22 cellular contexts compared by ENCODE assay signal in the genomic region with DNA sequence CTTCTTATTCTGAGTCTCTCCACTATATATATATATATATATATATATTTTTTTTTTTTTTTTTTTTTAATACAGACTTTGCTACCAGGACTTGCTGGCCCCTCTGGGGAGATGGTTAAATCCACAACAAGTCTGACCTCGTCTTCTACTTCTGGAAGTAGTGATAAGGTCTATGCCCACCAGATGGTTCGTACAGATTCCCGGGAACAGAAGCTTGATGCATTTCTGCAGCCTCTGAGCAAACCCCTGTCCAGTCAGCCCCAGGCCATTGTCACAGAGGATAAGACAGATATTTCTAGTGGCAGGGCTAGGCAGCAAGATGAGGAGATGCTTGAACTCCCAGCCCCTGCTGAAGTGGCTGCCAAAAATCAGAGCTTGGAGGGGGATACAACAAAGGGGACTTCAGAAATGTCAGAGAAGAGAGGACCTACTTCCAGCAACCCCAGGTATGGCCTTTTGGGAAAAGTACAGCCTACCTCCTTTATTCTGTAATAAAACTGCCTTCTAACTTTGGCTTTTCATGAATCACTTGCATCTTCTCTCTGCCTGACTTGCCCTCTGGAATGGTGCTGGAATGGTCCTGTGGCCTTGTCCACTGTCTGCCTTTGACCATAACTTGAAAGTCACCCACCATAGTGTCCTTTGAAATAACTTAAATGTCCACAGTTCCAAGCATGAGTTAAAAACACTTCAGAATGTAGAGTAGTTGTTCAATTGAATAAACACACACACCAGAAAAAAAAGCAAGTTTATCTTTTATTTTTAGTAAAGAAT. TPM values are rescaled to one million over a fixed set of nuclear protein-coding genes. Genes with fewer than 3 reads are reported as not detected.
DNase-seq lines count a peak whose midpoint lies in the region; ATAC-seq and TF ChIP-seq lines count a peak whose summit lies in the region.
"Had no signal": no experiment of that assay in that cellular context is flagged by ENCODE, and none has a peak within 500 bp of the region (broad histone marks: within the 10 kb centered on the region; RNA-seq: fewer than 3 reads in every experiment).

No MANE protein-coding gene starts in this region.

- no peak for DNase-seq in activated naive CD8-positive, alpha-beta T cell treated with anti-CD3 and anti-CD28 coated beads for 36 hours
- DNase-seq in HUDEP-2 (lab: John Stamatoyannopoulos, UW; ENCODE audit: unreplicated experiment in 76 of 76) (peak in 65 of 76 experiments; percentile 1 to 85 (median 48)), GM10248 (ENCODE audit: extremely low spot score) (no peak)
- DNase-seq in activated T-helper 1 cell treated with anti-CD3 and anti-CD28 coated beads, Interleukin-12 subunit alpha, Interleukin-12 subunit beta, Interleukin-2, Interleukin-4 antibody, amounts not matched to agents 30 ng/mL and 10 ng/mL and 1 ng/mL, durations not matched to agents 14 hours and 24 hours and 36 hours (ENCODE audit: low spot score): no peak
- DNase-seq in stimulated activated naive B cell treated with anti-CD40 and anti-IgM and Interleukin-4, amounts not matched to agents 10 μg/mL and 1 μg/mL and 100 μg/mL, for 72 hours: no peak
- DNase-seq in activated T-cell treated with anti-CD3 and anti-CD28 coated beads, Interleukin-2, amount 50 U/mL, for 48 hours: no peak
- DNase-seq: CD4-positive, alpha-beta T cell; DMS53; GOT3; HFFc6; NCI-H1092 treated with DMSO at 0.1 percent for 48 hours; NCI-H1436; NCI-H187; NCI-H2081 treated with DMSO at 0.1 percent for 48 hours; NCI-H2171; NCI-H226; NCI-H510A; NCI-H69; SHP77 treated with DMSO at 0.1 percent for 48 hours had no signal

- TF ChIP-seq CTCF in GM10248 (IDR thresholded peaks at IDR 0.05; ENCODE audit: control extremely low read depth, extremely low read depth, low read depth, missing control alignments): no peak

- no peaks in the 10 kb centered on the region for H3K9me3 Mint-ChIP-seq in activated naive CD8-positive, alpha-beta T cell (ENCODE audit: low read depth)
- H3K9me3 Mint-ChIP-seq in activated naive CD8-positive, alpha-beta T cell treated with anti-CD3 and anti-CD28 coated beads for 36 hours: no peaks in the 10 kb centered on the region
- no peaks in the 10 kb centered on the region for H3K9me3 Mint-ChIP-seq in activated T-helper 1 cell treated with anti-CD3 and anti-CD28 coated beads, Interleukin-12 subunit alpha, Interleukin-12 subunit beta, Interleukin-2, Interleukin-4 antibody, amounts not matched to agents 30 ng/mL and 10 ng/mL and 1 ng/mL, durations not matched to agents 14 hours and 24 hours and 36 hours
- no peaks in the 10 kb centered on the region for H3K9me3 Mint-ChIP-seq in stimulated activated naive B cell treated with anti-CD40 and anti-IgM and Interleukin-4, amounts not matched to agents 10 μg/mL and 1 μg/mL and 100 μg/mL, for 72 hours
- H3K9me3 Mint-ChIP-seq: CD4-positive, alpha-beta T cell; HFFc6 had no signal

- CTCF ChIA-PET in GM10248 (lab: Yijun Ruan, JAX): interaction anchor here (1.1 to 2.5 kb wide), 8 partner anchors 10 to 194 kb away, joined by 3 to 14 read pairs (median 5); no protein-coding TSS in a partner anchor

- H3K4me1 Mint-ChIP-seq in activated naive CD8-positive, alpha-beta T cell (ENCODE audit: low read depth): no peaks in the 10 kb centered on the region
- peaks cover 5% of the 10 kb centered on the region for H3K4me1 Mint-ChIP-seq in activated naive CD8-positive, alpha-beta T cell treated with anti-CD3 and anti-CD28 coated beads for 36 hours
- H3K4me1 Mint-ChIP-seq in activated T-helper 1 cell treated with anti-CD3 and anti-CD28 coated beads, Interleukin-12 subunit alpha, Interleukin-12 subunit beta, Interleukin-2, Interleukin-4 antibody, amounts not matched to agents 30 ng/mL and 10 ng/mL and 1 ng/mL, durations not matched to agents 14 hours and 24 hours and 36 hours (ENCODE audit: low read depth): peaks cover 16% of the 10 kb centered on the region
- peaks cover 16 to 19% of the 10 kb centered on the region in 2 donors for H3K4me1 Mint-ChIP-seq in stimulated activated naive B cell treated with anti-CD40 and anti-IgM and Interleukin-4, amounts not matched to agents 10 μg/mL and 1 μg/mL and 100 μg/mL, for 72 hours

- peaks cover 15% of the 10 kb centered on the region for H3K36me3 Mint-ChIP-seq in activated naive CD8-positive, alpha-beta T cell
- H3K36me3 Mint-ChIP-seq in activated naive CD8-positive, alpha-beta T cell treated with anti-CD3 and anti-CD28 coated beads for 36 hours: peaks cover 38% of the 10 kb centered on the region
- H3K36me3 Mint-ChIP-seq in activated T-helper 1 cell treated with anti-CD3 and anti-CD28 coated beads, Interleukin-12 subunit alpha, Interleukin-12 subunit beta, Interleukin-2, Interleukin-4 antibody, amounts not matched to agents 30 ng/mL and 10 ng/mL and 1 ng/mL, durations not matched to agents 14 hours and 24 hours and 36 hours (ENCODE audit: low read depth): peaks cover 50% of the 10 kb centered on the region
- H3K36me3 Mint-ChIP-seq in stimulated activated naive B cell treated with anti-CD40 and anti-IgM and Interleukin-4, amounts not matched to agents 10 μg/mL and 1 μg/mL and 100 μg/mL, for 72 hours: peaks cover 54 to 72% of the 10 kb centered on the region in 2 donors

- intact Hi-C loops in activated T-helper 1 cell treated with anti-CD3 and anti-CD28 coated beads, Interleukin-12 subunit alpha, Interleukin-12 subunit beta, Interleukin-2, Interleukin-4 antibody, amounts not matched to agents 30 ng/mL and 10 ng/mL and 1 ng/mL, durations not matched to agents 14 hours and 24 hours and 36 hours (cut with micrococcal nuclease): no loop called here

- no peaks in the 10 kb centered on the region for H3K27me3 Mint-ChIP-seq in activated naive CD8-positive, alpha-beta T cell
- no peaks in the 10 kb centered on the region for H3K27me3 Mint-ChIP-seq in activated naive CD8-positive, alpha-beta T cell treated with anti-CD3 and anti-CD28 coated beads for 36 hours
- no peaks in the 10 kb centered on the region for H3K27me3 Mint-ChIP-seq in activated T-helper 1 cell treated with anti-CD3 and anti-CD28 coated beads, Interleukin-12 subunit alpha, Interleukin-12 subunit beta, Interleukin-2, Interleukin-4 antibody, amounts not matched to agents 30 ng/mL and 10 ng/mL and 1 ng/mL, durations not matched to agents 14 hours and 24 hours and 36 hours (ENCODE audit: insufficient read depth)
- H3K27me3 Mint-ChIP-seq in stimulated activated naive B cell treated with anti-CD40 and anti-IgM and Interleukin-4, amounts not matched to agents 10 μg/mL and 1 μg/mL and 100 μg/mL, for 72 hours: no peaks in the 10 kb centered on the region
- H3K27me3 Mint-ChIP-seq: CD4-positive, alpha-beta T cell had no signal

- no peak for ATAC-seq in stimulated activated naive B cell treated with anti-CD40 and anti-IgM and Interleukin-4, amounts not matched to agents 10 μg/mL and 1 μg/mL and 100 μg/mL, for 72 hours (replicated peaks)
- no peak for ATAC-seq in GM21825 (IDR thresholded peaks at IDR 0.05; ENCODE audit: unreplicated experiment)
- ATAC-seq: Panc1 had no signal

- POLR2A ChIA-PET in GM10248 (lab: Yijun Ruan, JAX): no interaction called here

- no peak overlapping the region for H3K4me3 Mint-ChIP-seq in activated naive CD8-positive, alpha-beta T cell
- no peak overlapping the region for H3K4me3 Mint-ChIP-seq in activated naive CD8-positive, alpha-beta T cell treated with anti-CD3 and anti-CD28 coated beads for 36 hours
- no peak overlapping the region for H3K4me3 Mint-ChIP-seq in activated T-helper 1 cell treated with anti-CD3 and anti-CD28 coated beads, Interleukin-12 subunit alpha, Interleukin-12 subunit beta, Interleukin-2, Interleukin-4 antibody, amounts not matched to agents 30 ng/mL and 10 ng/mL and 1 ng/mL, durations not matched to agents 14 hours and 24 hours and 36 hours
- H3K4me3 Mint-ChIP-seq in stimulated activated naive B cell treated with anti-CD40 and anti-IgM and Interleukin-4, amounts not matched to agents 10 μg/mL and 1 μg/mL and 100 μg/mL, for 72 hours: no peak overlapping the region
- H3K4me3 Mint-ChIP-seq: CD4-positive, alpha-beta T cell; HFFc6 had no signal

- peak overlapping the region; percentile 29 for H3K27ac Mint-ChIP-seq in activated naive CD8-positive, alpha-beta T cell
- no peak overlapping the region for H3K27ac Mint-ChIP-seq in activated naive CD8-positive, alpha-beta T cell treated with anti-CD3 and anti-CD28 coated beads for 36 hours
- H3K27ac Mint-ChIP-seq in activated T-helper 1 cell treated with anti-CD3 and anti-CD28 coated beads, Interleukin-12 subunit alpha, Interleukin-12 subunit beta, Interleukin-2, Interleukin-4 antibody, amounts not matched to agents 30 ng/mL and 10 ng/mL and 1 ng/mL, durations not matched to agents 14 hours and 24 hours and 36 hours: peak overlapping the region; percentile 50
- peak overlapping the region; percentile 17 for H3K27ac Mint-ChIP-seq in stimulated activated naive B cell treated with anti-CD40 and anti-IgM and Interleukin-4, amounts not matched to agents 10 μg/mL and 1 μg/mL and 100 μg/mL, for 72 hours
- H3K27ac Mint-ChIP-seq: CD4-positive, alpha-beta T cell; HFFc6 had no signal

RNA-seq across cellular contexts. Expression of a gene that starts 32.4 kb away (rescaled TPM):
- total RNA-seq in activated naive CD8-positive, alpha-beta T cell treated with anti-CD3 and anti-CD28 coated beads for 36 hours: 10 to 100 TPM; 82.3 to 83.7 TPM
- total RNA-seq in activated T-helper 1 cell treated with anti-CD3 and anti-CD28 coated beads, Interleukin-12 subunit alpha, Interleukin-12 subunit beta, Interleukin-2, Interleukin-4 antibody, amounts not matched to agents 30 ng/mL and 10 ng/mL and 1 ng/mL, durations not matched to agents 14 hours and 24 hours and 36 hours: 63.4 and 65.0 TPM in 2 replicates

RNA-seq across cellular contexts. Expression of a gene that starts 32.8 kb away (rescaled TPM):
- total RNA-seq in activated naive CD8-positive, alpha-beta T cell treated with anti-CD3 and anti-CD28 coated beads for 36 hours: 10 to 100 TPM in 1 of 2 experiments, 1 to 10 TPM in 1; 9.6 to 10.1 TPM
- total RNA-seq in activated T-helper 1 cell treated with anti-CD3 and anti-CD28 coated beads, Interleukin-12 subunit alpha, Interleukin-12 subunit beta, Interleukin-2, Interleukin-4 antibody, amounts not matched to agents 30 ng/mL and 10 ng/mL and 1 ng/mL, durations not matched to agents 14 hours and 24 hours and 36 hours: 17.2 and 18.2 TPM in 2 replicates

Comparison
In these comparisons a context has a peak if more than half of its experiments do, and no peak if none do; other contexts are left out.
1. DNase-seq: peak in HUDEP-2 (65 of 76); none in activated naive CD8-positive, alpha-beta T cell treated with anti-CD3 and anti-CD28 coated beads for 36 hours (single experiment), activated T-helper 1 cell treated with anti-CD3 and anti-CD28 coated beads, Interleukin-12 subunit alpha, Interleukin-12 subunit beta, Interleukin-2, Interleukin-4 antibody, amounts not matched to agents 30 ng/mL and 10 ng/mL and 1 ng/mL, durations not matched to agents 14 hours and 24 hours and 36 hours (single experiment), stimulated activated naive B cell treated with anti-CD40 and anti-IgM and Interleukin-4, amounts not matched to agents 10 μg/mL and 1 μg/mL and 100 μg/mL, for 72 hours (single experiment), activated T-cell treated with anti-CD3 and anti-CD28 coated beads, Interleukin-2, amount 50 U/mL, for 48 hours (0 of 2) and GM10248 (single experiment).